2 cellular contexts compared by ENCODE assay signal in genomic region chr2:206256711-206257110, GRCh38.
TF ChIP-seq lines count a peak whose summit lies in the region.

No MANE protein-coding gene starts in this region.

TF ChIP-seq in HepG2, 621 proteins besides CTCF, POLR2A, EP300 and RAD21:
- TF ChIP-seq ARNT (IDR thresholded peaks at IDR 0.05) = no peak
TF ChIP-seq in HepG2: peak in this region for 0.

TF ChIP-seq in GM12878, 131 proteins besides CTCF, POLR2A, EP300 and RAD21:
- no peak for TF ChIP-seq PML (IDR thresholded peaks at IDR 0.05; ENCODE audit: low read length)
- no peak for TF ChIP-seq CREM (IDR thresholded peaks at IDR 0.05; ENCODE audit: low read depth)
- TF ChIP-seq SP1 (IDR thresholded peaks at IDR 0.05; ENCODE audit: low read depth, low read length) = no peak
- TF ChIP-seq MAX (IDR thresholded peaks at IDR 0.05; ENCODE audit: low read depth, low read length) = no peak
- TF ChIP-seq KLF5 (IDR thresholded peaks at IDR 0.05; ENCODE audit: partially characterized antibody) = no peak
TF ChIP-seq in GM12878: peak in this region for 0.
